Comparison of ENCODE assay signal across 1 cellular context in genomic region chr16:69754469-69755310, GRCh38.
TF ChIP-seq lines count a peak whose summit lies in the region.

Gene NOB1 (minus strand): TSS chr16:69754926. CDS start chr16:69754910, 16 bp downstream.

TF ChIP-seq in HepG2, 621 proteins besides CTCF, POLR2A, EP300 and RAD21 (continued from another document):
- TF ChIP-seq HMGA1 (CRISPR knock-in tag; conservative IDR thresholded peaks at IDR 0.05) (no peak), GABPA (IDR thresholded peaks at IDR 0.05; ENCODE audit: low read depth, low read length) (no peak), GABPA (CRISPR knock-in tag; IDR thresholded peaks at IDR 0.05; ENCODE audit: low read depth) (0 out of 2 replicates have a peak, but pooled peaks have one; percentile 42), REL (CRISPR knock-in tag; conservative IDR thresholded peaks at IDR 0.05) (no peak), NR2C2 (CRISPR knock-in tag; IDR thresholded peaks at IDR 0.05; ENCODE audit: borderline replicate concordance) (peak; percentile 74; the same call in 1 of the 2 replicates)
- TF ChIP-seq, protein P1, sequence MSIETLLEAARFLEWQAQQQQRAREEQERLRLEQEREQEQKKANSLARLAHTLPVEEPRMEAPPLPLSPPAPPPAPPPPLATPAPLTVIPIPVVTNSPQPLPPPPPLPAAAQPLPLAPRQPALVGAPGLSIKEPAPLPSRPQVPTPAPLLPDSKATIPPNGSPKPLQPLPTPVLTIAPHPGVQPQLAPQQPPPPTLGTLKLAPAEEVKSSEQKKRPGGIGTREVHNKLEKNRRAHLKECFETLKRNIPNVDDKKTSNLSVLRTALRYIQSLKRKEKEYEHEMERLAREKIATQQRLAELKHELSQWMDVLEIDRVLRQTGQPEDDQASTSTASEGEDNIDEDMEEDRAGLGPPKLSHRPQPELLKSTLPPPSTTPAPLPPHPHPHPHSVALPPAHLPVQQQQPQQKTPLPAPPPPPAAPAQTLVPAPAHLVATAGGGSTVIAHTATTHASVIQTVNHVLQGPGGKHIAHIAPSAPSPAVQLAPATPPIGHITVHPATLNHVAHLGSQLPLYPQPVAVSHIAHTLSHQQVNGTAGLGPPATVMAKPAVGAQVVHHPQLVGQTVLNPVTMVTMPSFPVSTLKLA (IDR thresholded peaks at IDR 0.05): peak; percentile 63
- TF ChIP-seq, protein P2, sequence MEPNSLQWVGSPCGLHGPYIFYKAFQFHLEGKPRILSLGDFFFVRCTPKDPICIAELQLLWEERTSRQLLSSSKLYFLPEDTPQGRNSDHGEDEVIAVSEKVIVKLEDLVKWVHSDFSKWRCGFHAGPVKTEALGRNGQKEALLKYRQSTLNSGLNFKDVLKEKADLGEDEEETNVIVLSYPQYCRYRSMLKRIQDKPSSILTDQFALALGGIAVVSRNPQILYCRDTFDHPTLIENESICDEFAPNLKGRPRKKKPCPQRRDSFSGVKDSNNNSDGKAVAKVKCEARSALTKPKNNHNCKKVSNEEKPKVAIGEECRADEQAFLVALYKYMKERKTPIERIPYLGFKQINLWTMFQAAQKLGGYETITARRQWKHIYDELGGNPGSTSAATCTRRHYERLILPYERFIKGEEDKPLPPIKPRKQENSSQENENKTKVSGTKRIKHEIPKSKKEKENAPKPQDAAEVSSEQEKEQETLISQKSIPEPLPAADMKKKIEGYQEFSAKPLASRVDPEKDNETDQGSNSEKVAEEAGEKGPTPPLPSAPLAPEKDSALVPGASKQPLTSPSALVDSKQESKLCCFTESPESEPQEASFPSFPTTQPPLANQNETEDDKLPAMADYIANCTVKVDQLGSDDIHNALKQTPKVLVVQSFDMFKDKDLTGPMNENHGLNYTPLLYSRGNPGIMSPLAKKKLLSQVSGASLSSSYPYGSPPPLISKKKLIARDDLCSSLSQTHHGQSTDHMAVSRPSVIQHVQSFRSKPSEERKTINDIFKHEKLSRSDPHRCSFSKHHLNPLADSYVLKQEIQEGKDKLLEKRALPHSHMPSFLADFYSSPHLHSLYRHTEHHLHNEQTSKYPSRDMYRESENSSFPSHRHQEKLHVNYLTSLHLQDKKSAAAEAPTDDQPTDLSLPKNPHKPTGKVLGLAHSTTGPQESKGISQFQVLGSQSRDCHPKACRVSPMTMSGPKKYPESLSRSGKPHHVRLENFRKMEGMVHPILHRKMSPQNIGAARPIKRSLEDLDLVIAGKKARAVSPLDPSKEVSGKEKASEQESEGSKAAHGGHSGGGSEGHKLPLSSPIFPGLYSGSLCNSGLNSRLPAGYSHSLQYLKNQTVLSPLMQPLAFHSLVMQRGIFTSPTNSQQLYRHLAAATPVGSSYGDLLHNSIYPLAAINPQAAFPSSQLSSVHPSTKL (CRISPR knock-in tag; IDR thresholded peaks at IDR 0.05): peak; percentile 83
